8 cellular contexts compared by ENCODE assay signal in the genomic region with DNA sequence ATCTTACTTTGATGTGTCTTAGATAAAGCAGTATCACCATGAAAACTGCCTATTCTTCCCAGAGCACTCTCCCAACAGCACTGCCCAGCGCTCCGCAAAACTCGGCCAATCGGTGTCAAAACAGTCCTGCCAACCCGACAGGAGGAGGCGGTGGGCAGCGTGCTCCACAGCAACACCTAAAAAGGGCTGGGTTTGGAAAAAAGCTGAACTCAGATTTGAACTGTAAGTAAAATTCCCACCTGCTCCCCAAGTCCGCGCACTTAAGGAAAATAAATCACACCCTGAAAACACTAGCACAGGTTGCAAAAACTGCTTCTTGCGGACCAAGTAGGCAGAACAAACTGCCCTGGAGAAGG. TPM values are rescaled to one million over a fixed set of nuclear protein-coding genes. Genes with fewer than 3 reads are reported as not detected.
DNase-seq lines count a peak whose midpoint lies in the region; ATAC-seq, FAIRE-seq and TF ChIP-seq lines count a peak whose summit lies in the region.

No MANE protein-coding gene starts in this region.

- BruUV-seq in mammary epithelial cell (replicated peaks; lab: Mats Ljungman, UMichigan): TSS peak; percentile 99

- H3K79me2 ChIP-seq in OCI-LY3 (ENCODE audit: low read length): peaks cover 46% of the 10 kb centered on the region
- peaks cover 49% of the 10 kb centered on the region for H3K79me2 ChIP-seq in mammary epithelial cell (ENCODE audit: insufficient read depth, low read length)
- H3K79me2 ChIP-seq in keratinocyte (ENCODE audit: control insufficient read depth, insufficient read depth, low read length): peaks cover 39% of the 10 kb centered on the region
- H3K79me2 ChIP-seq in smooth muscle cell (ENCODE audit: low read depth): peaks cover 30% of the 10 kb centered on the region

- CTCF ChIA-PET in mammary epithelial cell (lab: Charles Lee; ENCODE audit: low non-redundant PET): interaction anchor here (0.6 kb wide), 1 partner anchor 59 kb away, joined by 6 read pairs; no protein-coding TSS in a partner anchor

- ATAC-seq in HG02943 (IDR thresholded peaks at IDR 0.05; ENCODE audit: low read depth, unreplicated experiment) (peak; percentile 44), GM21515 (IDR thresholded peaks at IDR 0.05; ENCODE audit: unreplicated experiment) (no peak)

- H3K9me1 ChIP-seq in keratinocyte (ENCODE audit: control insufficient read depth, extremely low read depth, insufficient read depth, low read length): no peaks in the 10 kb centered on the region

- H2AFZ ChIP-seq in OCI-LY3 (ENCODE audit: low read depth, low read length) (peak overlapping the region; percentile 81), mammary epithelial cell (ENCODE audit: low read depth, low read length) (peak overlapping the region; percentile 99), keratinocyte (ENCODE audit: control insufficient read depth, low read length) (peak overlapping the region; percentile 92), smooth muscle cell (ENCODE audit: low read depth) (peak overlapping the region; percentile 89)

- peak overlapping the region; percentile 97 for H3K4me3 ChIP-seq in OCI-LY3 (ENCODE audit: low read length)
- peak overlapping the region; percentile 68 to 99 (median 76) for H3K4me3 ChIP-seq in mammary epithelial cell (replicated peaks in 1 of 3; ENCODE audit: insufficient read depth in 1 of 3, low read depth in 2 of 3, low read length in 3 of 3)
- peak overlapping the region; percentile 93 to 99 (median 95) for H3K4me3 ChIP-seq in keratinocyte (ENCODE audit: control insufficient read depth in 2 of 3, extremely low read depth in 1 of 3, insufficient read depth in 2 of 3, low read depth in 1 of 3, low read length in 3 of 3)
- peak overlapping the region; percentile 90 for H3K4me3 ChIP-seq in smooth muscle cell

- H3K27ac ChIP-seq in OCI-LY3 (ENCODE audit: low read length): 0 out of 2 replicates have a peak overlapping the region, but pooled peaks have one; percentile 44
- peak overlapping the region; percentile 33 for H3K27ac ChIP-seq in mammary epithelial cell (ENCODE audit: insufficient read depth, low read depth, low read length)
- peak overlapping the region; percentile 62 for H3K27ac ChIP-seq in keratinocyte (ENCODE audit: control insufficient read depth, insufficient read depth, low read length)
- H3K27ac ChIP-seq in smooth muscle cell (ENCODE audit: low read depth): no peak overlapping the region

- no peaks in the 10 kb centered on the region for H3K36me3 ChIP-seq in OCI-LY3 (replicated peaks; ENCODE audit: low read depth, low read length)
- H3K36me3 ChIP-seq in mammary epithelial cell (ENCODE audit: insufficient read depth, low read length): peaks cover 2% of the 10 kb centered on the region
- no peaks in the 10 kb centered on the region for H3K36me3 ChIP-seq in keratinocyte (ENCODE audit: control insufficient read depth in 2 of 2, extremely low read depth in 1 of 2, insufficient read depth in 2 of 2, low read length in 2 of 2)
- no peaks in the 10 kb centered on the region for H3K36me3 ChIP-seq in smooth muscle cell (ENCODE audit: low read depth)

- no peaks in the 10 kb centered on the region for H3F3A ChIP-seq in smooth muscle cell (ENCODE audit: low read depth)

- H3K4me2 ChIP-seq in OCI-LY3 (ENCODE audit: low read length) (peak overlapping the region; percentile 78), mammary epithelial cell (ENCODE audit: insufficient read depth, low read depth, low read length) (peak overlapping the region; percentile 81), keratinocyte (ENCODE audit: control insufficient read depth, extremely low read depth, insufficient read depth, low read depth, low read length) (peak overlapping the region; percentile 89), smooth muscle cell (peak overlapping the region; percentile 98)

- H3K9ac ChIP-seq in OCI-LY3 (ENCODE audit: low read length) (peak overlapping the region; percentile 87), mammary epithelial cell (ENCODE audit: insufficient read depth, low read length) (peak overlapping the region; percentile 46), keratinocyte (ENCODE audit: control insufficient read depth, extremely low read depth, insufficient read depth, low read length) (peak overlapping the region; percentile 83), smooth muscle cell (ENCODE audit: low read depth) (peak overlapping the region; percentile 74)

- TF ChIP-seq CTCF in OCI-LY3 (IDR thresholded peaks at IDR 0.05; ENCODE audit: low read depth, low read length) (no peak), mammary epithelial cell (conservative IDR thresholded peaks at IDR 0.05 in 1 of 2, IDR thresholded peaks at IDR 0.05 in 1 of 2; ENCODE audit: extremely low read depth in 1 of 2, insufficient read depth in 1 of 2, low read depth in 1 of 2, low read length in 2 of 2) (peak in 1 of 2 donors; percentile 19), keratinocyte (optimal IDR thresholded peaks at IDR 0.05 in 1 of 3, IDR thresholded peaks at IDR 0.05 in 1 of 3, conservative IDR thresholded peaks at IDR 0.05 in 1 of 3; ENCODE audit: extremely low read depth in 1 of 3, insufficient read depth in 2 of 3, low read length in 3 of 3) (peak in 2 of 3 experiments; percentile 2 to 8), smooth muscle cell (IDR thresholded peaks at IDR 0.05; ENCODE audit: borderline replicate concordance, insufficient read depth, poor library complexity, severe bottlenecking) (no peak)

- FAIRE-seq in keratinocyte (lab: Jason Lieb, UNC): no peak

- WGBS in mammary epithelial cell (ENCODE audit: low coverage, missing lambda C conversion rate): 2% methylated on average over 8 of the region's 10 CpGs
- WGBS in smooth muscle cell (ENCODE audit: low lambda C conversion rate): 1% methylated on average over 10 of the region's 10 CpGs

- DNase-seq in stimulated activated CD4-positive, alpha-beta T cell treated with anti-CD3 and anti-CD28 coated beads, Interleukin-4, amount 100 ng/mL, for 24 hours: peak; percentile 14
- no peak for DNase-seq in stimulated activated CD4-positive, alpha-beta T cell treated with anti-CD3 and anti-CD28 coated beads, Interleukin-4, amount 100 ng/mL, for 1 hour
- DNase-seq in mammary epithelial cell (peak; percentile 46), keratinocyte (ENCODE audit: low read depth, low spot score) (no peak), smooth muscle cell (lab: John Stamatoyannopoulos, UW; ENCODE audit: unreplicated experiment) (no peak)

- H3K27me3 ChIP-seq in OCI-LY3 (ENCODE audit: low read depth, low read length): no peaks in the 10 kb centered on the region
- H3K27me3 ChIP-seq in mammary epithelial cell (ENCODE audit: insufficient read depth, low read length): no peaks in the 10 kb centered on the region
- no peaks in the 10 kb centered on the region for H3K27me3 ChIP-seq in keratinocyte (ENCODE audit: control insufficient read depth, extremely low read depth, insufficient read depth, low read length)
- no peaks in the 10 kb centered on the region for H3K27me3 ChIP-seq in smooth muscle cell (ENCODE audit: low read depth)

- intact Hi-C loops in mammary epithelial cell (cut with micrococcal nuclease): loop anchor here (1.0 to 2.0 kb wide), 3 partner anchors 60 to 112 kb away; a partner anchor contains a TSS

- in situ Hi-C loops in mammary epithelial cell (cut with MboI; ENCODE audit: low sequenced_read_pairs in 2 of 2): no loop called here

- no peaks in the 10 kb centered on the region for H3K9me3 ChIP-seq in OCI-LY3 (ENCODE audit: insufficient read depth, low read length)
- no peaks in the 10 kb centered on the region for H3K9me3 ChIP-seq in mammary epithelial cell (replicated peaks; ENCODE audit: insufficient read depth, low read length)
- H3K9me3 ChIP-seq in keratinocyte (ENCODE audit: control insufficient read depth, low read depth, low read length): no peaks in the 10 kb centered on the region
- no peaks in the 10 kb centered on the region for H3K9me3 ChIP-seq in smooth muscle cell (replicated peaks; ENCODE audit: low read depth)

- peaks cover 16% of the 10 kb centered on the region for H3K4me1 ChIP-seq in OCI-LY3 (ENCODE audit: low read length)
- peaks cover 24% of the 10 kb centered on the region for H3K4me1 ChIP-seq in mammary epithelial cell (ENCODE audit: insufficient read depth, low read length)
- peaks cover 32% of the 10 kb centered on the region for H3K4me1 ChIP-seq in keratinocyte (ENCODE audit: control insufficient read depth, extremely low read depth, insufficient read depth, low read length)
- H3K4me1 ChIP-seq in smooth muscle cell (ENCODE audit: low read depth): peaks cover 18% of the 10 kb centered on the region

- H4K20me1 ChIP-seq in OCI-LY3 (ENCODE audit: insufficient read depth, low read length): no peaks in the 10 kb centered on the region; the same call in 1 of the 2 replicates
- H4K20me1 ChIP-seq in mammary epithelial cell (ENCODE audit: insufficient read depth, low read length): no peaks in the 10 kb centered on the region
- no peaks in the 10 kb centered on the region for H4K20me1 ChIP-seq in keratinocyte (ENCODE audit: control insufficient read depth, extremely low read depth, insufficient read depth, low read length)
- H4K20me1 ChIP-seq in smooth muscle cell (ENCODE audit: low read depth): peaks cover 14% of the 10 kb centered on the region

- dilution Hi-C loops in mammary epithelial cell (cut with HindIII; ENCODE audit: low sequenced_read_pairs) (no loop called here), keratinocyte (cut with MboI; ENCODE audit: extremely low pct_ligation_motif_present, low sequenced_read_pairs) (no loop called here)

RNA-seq across cellular contexts. Expression of a gene that starts 0.7 kb away (rescaled TPM):
- total RNA-seq in mammary epithelial cell: 10 to 100 TPM; 21.5 to 40.7 TPM
- 6.3 TPM for polyA plus RNA-seq in mammary epithelial cell
- 71.3 TPM for polyA minus RNA-seq in mammary epithelial cell
- 9.9 to 18.8 TPM (median 12.7 TPM) in 3 replicates for polyA plus RNA-seq in keratinocyte
- 26.2 TPM for polyA plus RNA-seq in keratinocyte (2011; ENCODE audit: low read depth)
- polyA plus RNA-seq in keratinocyte (2011; cell fraction: cytosol; rRNA removed): 10.3 and 17.0 TPM in 2 replicates
- 18.3 and 22.2 TPM in 2 replicates for polyA plus RNA-seq in keratinocyte (2011; cell fraction: nucleus; rRNA removed)
- polyA plus RNA-seq in keratinocyte (2012; ENCODE audit: low replicate concordance): 11.5 and 26.4 TPM in 2 replicates
- 21.6 to 50.5 TPM (median 24.4 TPM) in 3 replicates for polyA minus RNA-seq in keratinocyte
- polyA minus RNA-seq in keratinocyte (2011; cell fraction: cytosol; rRNA and poly(A)+ RNA removed): 18.8 TPM
- polyA minus RNA-seq in keratinocyte (2011; cell fraction: nucleus; rRNA and poly(A)+ RNA removed): 22.4 and 40.6 TPM in 2 replicates
- 24.0 and 26.6 TPM in 2 replicates for total RNA-seq in smooth muscle cell
- polyA plus RNA-seq in smooth muscle cell: 5.0 and 6.7 TPM in 2 replicates

RNA-seq across cellular contexts. Expression of a gene that starts 59.8 kb away (rescaled TPM):
- total RNA-seq in mammary epithelial cell: 10 to 100 TPM; 17.2 to 38.0 TPM
- 10.7 TPM for polyA plus RNA-seq in mammary epithelial cell
- polyA minus RNA-seq in mammary epithelial cell: 1.7 TPM
- 15.2 to 32.4 TPM (median 24.5 TPM) in 3 replicates for polyA plus RNA-seq in keratinocyte
- 8.1 TPM for polyA plus RNA-seq in keratinocyte (2011; ENCODE audit: low read depth)
- polyA plus RNA-seq in keratinocyte (2011; cell fraction: cytosol; rRNA removed): 4.6 and 8.1 TPM in 2 replicates
- 106 and 121 TPM in 2 replicates for polyA plus RNA-seq in keratinocyte (2011; cell fraction: nucleus; rRNA removed)
- polyA plus RNA-seq in keratinocyte (2012; ENCODE audit: low replicate concordance): 10.4 and 13.9 TPM in 2 replicates
- polyA minus RNA-seq in keratinocyte: 6.0 to 34.7 TPM (median 14.2 TPM) in 3 replicates
- 10.2 TPM for polyA minus RNA-seq in keratinocyte (2011; cell fraction: cytosol; rRNA and poly(A)+ RNA removed)
- polyA minus RNA-seq in keratinocyte (2011; cell fraction: nucleus; rRNA and poly(A)+ RNA removed): 15.1 and 30.6 TPM in 2 replicates
- 19.1 and 31.0 TPM in 2 replicates for total RNA-seq in smooth muscle cell
- polyA plus RNA-seq in smooth muscle cell: 13.6 and 14.7 TPM in 2 replicates

Comparison
In these comparisons a context has a peak if more than half of its experiments do, and no peak if none do; other contexts are left out.
1. DNase-seq: peak in stimulated activated CD4-positive, alpha-beta T cell treated with anti-CD3 and anti-CD28 coated beads, Interleukin-4, amount 100 ng/mL, for 24 hours (single experiment) and mammary epithelial cell (single experiment); none in stimulated activated CD4-positive, alpha-beta T cell treated with anti-CD3 and anti-CD28 coated beads, Interleukin-4, amount 100 ng/mL, for 1 hour (single experiment), keratinocyte (single experiment) and smooth muscle cell (single experiment).
2. CTCF ChIP-seq: peak in keratinocyte (2 of 3); none in OCI-LY3 (single experiment) and smooth muscle cell (single experiment).
3. Peak in every context shown above with its lines, with median percentiles within 50 percentile points of each other: H2AFZ ChIP-seq, H3K4me2 ChIP-seq, H3K4me3 ChIP-seq and H3K9ac ChIP-seq.